In the genomic region with DNA sequence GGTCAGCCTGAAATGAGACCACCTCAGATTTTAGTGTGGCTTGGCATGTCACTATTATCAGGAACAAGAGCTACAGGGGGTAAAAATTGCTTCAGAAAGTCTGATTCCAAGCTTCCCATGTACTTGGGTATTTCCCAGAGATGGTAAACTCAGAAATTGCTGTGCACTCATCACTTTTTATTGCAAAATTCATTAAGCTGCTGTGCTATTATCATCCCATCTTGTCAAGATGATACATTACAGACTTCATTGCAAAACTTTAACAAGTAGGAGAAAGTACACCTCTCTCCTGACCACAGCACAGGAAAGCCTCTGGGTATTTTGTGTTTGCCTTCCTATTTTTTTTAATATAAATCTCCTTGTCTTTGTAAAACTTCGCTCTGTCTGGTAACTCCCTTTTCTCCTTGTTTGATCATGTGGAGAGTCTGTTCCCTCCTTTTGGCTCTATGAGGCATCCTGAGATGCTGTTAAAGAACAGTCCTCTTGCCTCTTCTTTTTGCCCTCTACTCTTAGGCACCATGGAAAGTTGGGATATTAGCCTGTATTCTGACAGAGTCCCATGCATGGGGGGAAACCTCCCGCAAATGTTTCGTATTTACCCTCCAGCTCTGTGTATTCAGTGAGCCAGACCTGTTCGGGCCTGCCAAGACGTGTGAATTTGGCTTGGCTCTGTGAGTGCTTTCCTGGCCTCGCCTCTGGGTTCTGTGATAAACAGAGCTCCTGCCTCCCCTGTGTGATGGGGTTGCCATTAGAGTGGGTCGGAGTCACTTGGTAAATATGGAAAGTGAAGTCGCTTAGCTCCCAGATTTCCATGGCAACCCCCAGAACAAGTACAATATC, we compare ENCODE assay signal across 11 cellular contexts.
DNase-seq lines count a peak whose midpoint lies in the region; ATAC-seq and TF ChIP-seq lines count a peak whose summit lies in the region.
"Had no signal": no experiment of that assay in that cellular context is flagged by ENCODE, and none has a peak within 500 bp of the region (broad histone marks: within the 10 kb centered on the region; RNA-seq: fewer than 3 reads in every experiment).

No MANE protein-coding gene starts in this region.

- peaks cover 32% of the 10 kb centered on the region for H3K4me1 Mint-ChIP-seq in mesothelial cell of epicardium

- H3K36me3 Mint-ChIP-seq in mesothelial cell of epicardium: no peaks in the 10 kb centered on the region

- no peak overlapping the region for H3K27ac ChIP-seq in WERI-Rb-1
- H3K27ac ChIP-seq: PC-9 had no signal

- no peaks in the 10 kb centered on the region for H3K27me3 ChIP-seq in WERI-Rb-1 (ENCODE audit: insufficient read depth, low read depth, severe bottlenecking)

- H3K36me3 ChIP-seq in WERI-Rb-1: no peaks in the 10 kb centered on the region

- no peaks in the 10 kb centered on the region for H3K9me3 Mint-ChIP-seq in mesothelial cell of epicardium

- H3K9me3 ChIP-seq in WERI-Rb-1 (ENCODE audit: severe bottlenecking): no peaks in the 10 kb centered on the region

- H3K27me3 Mint-ChIP-seq in mesothelial cell of epicardium (ENCODE audit: low read depth): peaks cover 5% of the 10 kb centered on the region

- peak overlapping the region; percentile 74 for H3K27ac Mint-ChIP-seq in mesothelial cell of epicardium

- no peak overlapping the region for H3K4me3 ChIP-seq in cardiac fibroblast (replicated peaks in 1 of 2; ENCODE audit: low read depth in 2 of 2, low read length in 2 of 2)
- H3K4me3 ChIP-seq in WERI-Rb-1 (ENCODE audit: low read depth, low read length): no peak overlapping the region
- H3K4me3 ChIP-seq: PC-9 had no signal

- DNase-seq in A172 (ENCODE audit: low spot score) (peak; percentile 85), NCI-H2171 (lab: John Stamatoyannopoulos, UW) (peak; percentile 67), cardiac fibroblast (ENCODE audit: low read depth in 2 of 2) (peak; percentile 50 to 63), mesothelial cell of epicardium (ENCODE audit: low spot score in 2 of 2, unreplicated experiment in 2 of 2) (peak in 1 of 2 experiments; percentile 46), NCI-H2107 treated with DMSO at 0.1 percent for 48 hours (lab: John Stamatoyannopoulos, UW; ENCODE audit: unreplicated experiment) (no peak), SW 1271 (lab: John Stamatoyannopoulos, UW) (no peak), WERI-Rb-1 (no peak)
- DNase-seq: activated effector memory CD4-positive, alpha-beta T cell treated with Interleukin-2 at 50 U/mL for 16 hours; stimulated activated CD4-positive, alpha-beta T cell treated with anti-CD3 and anti-CD28 coated beads, Interleukin-2, amount 100 ng/mL, for 24 hours had no signal

- ATAC-seq in GM19395 (IDR thresholded peaks at IDR 0.05; ENCODE audit: unreplicated experiment): no peak

- no peak overlapping the region for H3K4me3 Mint-ChIP-seq in mesothelial cell of epicardium

- TF ChIP-seq CTCF in cardiac fibroblast (IDR thresholded peaks at IDR 0.05; ENCODE audit: low read depth, low read length) (no peak), mesothelial cell of epicardium (IDR thresholded peaks at IDR 0.05; ENCODE audit: unreplicated experiment) (no peak), WERI-Rb-1 (IDR thresholded peaks at IDR 0.05; ENCODE audit: low read depth, low read length) (no peak)

Comparison
In these comparisons a context has a peak if more than half of its experiments do, and no peak if none do; other contexts are left out.
1. DNase-seq: peak in A172 (single experiment), NCI-H2171 (single experiment) and cardiac fibroblast (2 of 2); none in NCI-H2107 treated with DMSO at 0.1 percent for 48 hours (single experiment), SW 1271 (0 of 2) and WERI-Rb-1 (single experiment).